In the genomic region with DNA sequence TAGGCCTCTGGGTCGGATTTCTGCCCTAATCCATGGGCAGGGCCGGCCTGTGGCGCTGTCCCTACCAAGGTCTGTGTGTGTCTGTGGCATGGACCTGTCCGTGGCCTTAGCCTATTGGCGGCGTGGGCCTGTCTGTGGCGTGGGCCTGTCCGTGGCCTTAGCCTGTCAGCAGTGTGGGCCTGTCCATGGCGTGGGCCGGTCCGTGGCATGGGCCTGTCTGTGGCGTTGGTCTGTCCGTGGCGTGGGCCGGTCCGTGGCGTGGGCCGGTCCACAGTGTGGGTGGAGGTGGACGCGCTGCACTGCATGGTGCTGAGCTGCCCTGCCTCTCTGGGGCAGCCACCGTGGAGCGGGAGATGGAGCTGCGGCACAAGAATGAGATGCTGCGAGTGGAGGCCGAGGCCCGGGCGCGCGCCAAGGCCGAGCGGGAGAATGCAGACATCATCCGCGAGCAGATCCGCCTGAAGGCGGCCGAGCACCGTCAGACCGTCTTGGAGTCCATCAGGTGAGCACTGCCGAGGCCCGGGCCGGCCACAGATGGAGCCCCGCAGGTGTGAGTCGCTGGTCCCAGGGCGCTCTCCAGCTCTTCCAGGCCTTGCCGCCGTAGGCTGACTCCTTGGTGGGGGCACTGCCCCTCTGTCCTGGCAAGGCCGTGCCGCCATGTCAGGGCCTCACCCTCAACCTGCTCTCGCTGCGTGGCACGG, we compare ENCODE assay signal across 2 cellular contexts.
A peak's percentile ranks its signal among the peaks of the same experiment; 100 is the strongest.
TF ChIP-seq lines count a peak whose summit lies in the region.

No MANE protein-coding gene starts in this region.

TF ChIP-seq in GM23338, 12 proteins besides CTCF, POLR2A, EP300 and RAD21:
- TF ChIP-seq EZH2phosphoT487 (IDR thresholded peaks at IDR 0.05; ENCODE audit: unreplicated experiment): peak; percentile 42
TF ChIP-seq in GM23338: peak in this region for 1; not testable (repeated sequence) for 11.

TF ChIP-seq in HepG2, 621 proteins besides CTCF, POLR2A, EP300 and RAD21:
- 0 out of 2 replicates have a peak, but pooled peaks have one; percentile 29 for TF ChIP-seq RBFOX2 (IDR thresholded peaks at IDR 0.05; ENCODE audit: low read depth, low read length)
TF ChIP-seq in HepG2: peak in this region for 1; not testable (repeated sequence) for 620.
